Comparison of ENCODE assay signal across 1 cellular context in the genomic region with DNA sequence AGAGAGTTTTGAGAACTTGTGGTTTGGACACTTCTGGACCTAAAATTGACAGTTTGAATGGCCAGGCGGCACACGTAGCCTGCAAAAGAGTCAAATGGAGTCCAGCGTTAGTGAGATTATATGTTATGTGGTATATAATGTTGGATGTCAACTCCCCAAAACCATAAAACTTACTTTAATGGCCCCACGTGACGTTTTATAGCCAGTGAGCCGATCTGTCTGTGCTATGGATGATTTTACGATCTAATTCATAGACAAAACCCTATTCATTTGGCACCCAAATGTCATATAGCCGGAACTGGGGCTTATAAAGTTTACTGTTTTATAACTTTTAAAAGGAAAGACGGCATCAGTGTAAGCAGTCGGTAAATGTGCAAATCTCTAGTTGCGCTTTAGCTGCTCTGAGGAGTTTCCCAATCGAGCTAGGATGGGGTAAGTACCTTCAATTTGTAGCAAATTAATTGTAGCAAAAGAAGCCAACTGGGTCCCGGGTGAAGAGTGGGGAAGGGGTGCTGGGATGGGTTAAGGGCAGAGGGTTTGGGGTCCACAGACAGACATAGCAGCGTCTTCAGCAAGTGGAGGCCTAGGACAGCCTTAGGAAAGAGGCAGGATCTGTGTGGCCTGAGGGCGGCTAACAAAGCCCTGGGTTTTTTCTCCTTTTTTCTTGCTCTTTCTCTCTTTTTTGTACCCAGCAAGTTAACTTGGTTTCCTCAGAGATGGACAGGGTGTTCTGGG.
TF ChIP-seq lines count a peak whose summit lies in the region.

No MANE protein-coding gene starts in this region.

TF ChIP-seq in HEK293, 187 proteins besides CTCF, POLR2A, EP300 and RAD21 (continued from another document and continues in another):
- TF ChIP-seq, protein P1, sequence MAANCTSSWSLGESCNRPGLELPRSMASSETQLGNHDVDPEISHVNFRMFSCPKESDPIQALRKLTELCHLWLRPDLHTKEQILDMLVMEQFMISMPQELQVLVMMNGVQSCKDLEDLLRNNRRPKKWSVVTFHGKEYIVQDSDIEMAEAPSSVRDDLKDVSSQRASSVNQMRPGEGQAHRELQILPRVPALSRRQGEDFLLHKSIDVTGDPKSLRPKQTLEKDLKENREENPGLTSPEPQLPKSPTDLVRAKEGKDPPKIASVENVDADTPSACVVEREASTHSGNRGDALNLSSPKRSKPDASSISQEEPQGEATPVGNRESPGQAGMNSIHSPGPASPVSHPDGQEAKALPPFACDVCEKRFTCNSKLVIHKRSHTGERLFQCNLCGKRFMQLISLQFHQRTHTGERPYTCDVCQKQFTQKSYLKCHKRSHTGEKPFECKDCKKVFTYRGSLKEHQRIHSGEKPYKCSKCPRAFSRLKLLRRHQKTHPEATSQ (tag by site-specific recombination; IDR thresholded peaks at IDR 0.05): no peak
- TF ChIP-seq ZNF626 (tag by site-specific recombination; IDR thresholded peaks at IDR 0.05) (no peak), PRDM1 (tag by site-specific recombination; IDR thresholded peaks at IDR 0.05) (no peak), YY1 (tag by site-specific recombination; IDR thresholded peaks at IDR 0.05) (peak; percentile 37; the same call in 1 of the 2 replicates), ZBTB7A (tag by site-specific recombination; IDR thresholded peaks at IDR 0.05; ENCODE audit: low read depth) (no peak), ZNF23 (tag by site-specific recombination; IDR thresholded peaks at IDR 0.05; ENCODE audit: borderline replicate concordance) (no peak), ZNF350 (tag by site-specific recombination; IDR thresholded peaks at IDR 0.05) (no peak), ZNF416 (tag by site-specific recombination; IDR thresholded peaks at IDR 0.05) (no peak), ZNF423 (tag by site-specific recombination; IDR thresholded peaks at IDR 0.05) (no peak), ZNF768 (tag by site-specific recombination; IDR thresholded peaks at IDR 0.05) (no peak), ZNF785 (tag by site-specific recombination; IDR thresholded peaks at IDR 0.05) (no peak), GLI2 (tag by site-specific recombination; IDR thresholded peaks at IDR 0.05; ENCODE audit: borderline replicate concordance, low read depth) (peak; percentile 87), ZNF707 (tag by site-specific recombination; IDR thresholded peaks at IDR 0.05) (no peak), ZBTB20 (tag by site-specific recombination; IDR thresholded peaks at IDR 0.05) (no peak), ZNF561 (tag by site-specific recombination; IDR thresholded peaks at IDR 0.05; ENCODE audit: borderline replicate concordance) (peak; percentile 21; the same call in 1 of the 2 replicates), OSR2 (tag by site-specific recombination; IDR thresholded peaks at IDR 0.05) (peak; percentile 82), ZNF585B (tag by site-specific recombination; IDR thresholded peaks at IDR 0.05) (no peak), ZFP41 (tag by site-specific recombination; IDR thresholded peaks at IDR 0.05; ENCODE audit: borderline replicate concordance) (no peak), ZNF629 (tag by site-specific recombination; IDR thresholded peaks at IDR 0.05) (peak; percentile 72), ZNF843 (tag by site-specific recombination; IDR thresholded peaks at IDR 0.05) (peak; percentile 98), ZNF791 (tag by site-specific recombination; IDR thresholded peaks at IDR 0.05) (no peak), MYNN (tag by site-specific recombination; IDR thresholded peaks at IDR 0.05; ENCODE audit: borderline replicate concordance) (no peak; the same call in 1 of the 2 replicates), ZNF600 (tag by site-specific recombination; IDR thresholded peaks at IDR 0.05) (no peak), ZNF701 (tag by site-specific recombination; IDR thresholded peaks at IDR 0.05) (no peak), TCF7L2 (IDR thresholded peaks at IDR 0.05; ENCODE audit: borderline replicate concordance, low read depth, low read length) (peak; percentile 58; the same call in 1 of the 2 replicates), ZNF10 (tag by site-specific recombination; IDR thresholded peaks at IDR 0.05) (peak; percentile 28; the same call in 1 of the 2 replicates), ZNF324 (tag by site-specific recombination; IDR thresholded peaks at IDR 0.05) (no peak), HOXC10 (CRISPR knock-in tag; IDR thresholded peaks at IDR 0.05) (no peak), RBAK (tag by site-specific recombination; IDR thresholded peaks at IDR 0.05) (no peak), KLF16 (tag by site-specific recombination; IDR thresholded peaks at IDR 0.05) (no peak), ZNF169 (tag by site-specific recombination; IDR thresholded peaks at IDR 0.05) (no peak), ZNF501 (tag by site-specific recombination; IDR thresholded peaks at IDR 0.05) (no peak), ZBTB21 (tag by site-specific recombination; IDR thresholded peaks at IDR 0.05) (no peak; the same call in 1 of the 2 replicates), ZNF654 (tag by site-specific recombination; IDR thresholded peaks at IDR 0.05; ENCODE audit: low read depth) (peak; percentile 12; the same call in 1 of the 2 replicates), ZNF2 (tag by site-specific recombination; IDR thresholded peaks at IDR 0.05) (no peak; the same call in 1 of the 2 replicates), ZFHX2 (tag by site-specific recombination; conservative IDR thresholded peaks at IDR 0.05) (no peak), YY2 (tag by site-specific recombination; IDR thresholded peaks at IDR 0.05) (no peak), ZNF433 (tag by site-specific recombination; IDR thresholded peaks at IDR 0.05; ENCODE audit: low read depth) (no peak), EGR2 (tag by site-specific recombination; IDR thresholded peaks at IDR 0.05; ENCODE audit: low read depth) (no peak), ZNF341 (tag by site-specific recombination; IDR thresholded peaks at IDR 0.05; ENCODE audit: low read depth) (no peak; the same call in 1 of the 2 replicates), KLF9 (tag by site-specific recombination; IDR thresholded peaks at IDR 0.05; ENCODE audit: low read depth) (no peak), ZNF16 (tag by site-specific recombination; IDR thresholded peaks at IDR 0.05; ENCODE audit: low read depth) (no peak), MEIS1 (CRISPR knock-in tag; IDR thresholded peaks at IDR 0.05; ENCODE audit: borderline replicate concordance) (no peak), ZNF112 (tag by site-specific recombination; IDR thresholded peaks at IDR 0.05) (no peak), ZNF658 (tag by site-specific recombination; IDR thresholded peaks at IDR 0.05) (no peak), ZNF302 (tag by site-specific recombination; IDR thresholded peaks at IDR 0.05; ENCODE audit: low read depth) (no peak)
- TF ChIP-seq, protein P2, sequence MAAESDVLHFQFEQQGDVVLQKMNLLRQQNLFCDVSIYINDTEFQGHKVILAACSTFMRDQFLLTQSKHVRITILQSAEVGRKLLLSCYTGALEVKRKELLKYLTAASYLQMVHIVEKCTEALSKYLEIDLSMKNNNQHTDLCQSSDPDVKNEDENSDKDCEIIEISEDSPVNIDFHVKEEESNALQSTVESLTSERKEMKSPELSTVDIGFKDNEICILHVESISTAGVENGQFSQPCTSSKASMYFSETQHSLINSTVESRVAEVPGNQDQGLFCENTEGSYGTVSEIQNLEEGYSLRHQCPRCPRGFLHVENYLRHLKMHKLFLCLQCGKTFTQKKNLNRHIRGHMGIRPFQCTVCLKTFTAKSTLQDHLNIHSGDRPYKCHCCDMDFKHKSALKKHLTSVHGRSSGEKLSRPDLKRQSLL (tag by site-specific recombination; IDR thresholded peaks at IDR 0.05): no peak
- TF ChIP-seq, protein P3, sequence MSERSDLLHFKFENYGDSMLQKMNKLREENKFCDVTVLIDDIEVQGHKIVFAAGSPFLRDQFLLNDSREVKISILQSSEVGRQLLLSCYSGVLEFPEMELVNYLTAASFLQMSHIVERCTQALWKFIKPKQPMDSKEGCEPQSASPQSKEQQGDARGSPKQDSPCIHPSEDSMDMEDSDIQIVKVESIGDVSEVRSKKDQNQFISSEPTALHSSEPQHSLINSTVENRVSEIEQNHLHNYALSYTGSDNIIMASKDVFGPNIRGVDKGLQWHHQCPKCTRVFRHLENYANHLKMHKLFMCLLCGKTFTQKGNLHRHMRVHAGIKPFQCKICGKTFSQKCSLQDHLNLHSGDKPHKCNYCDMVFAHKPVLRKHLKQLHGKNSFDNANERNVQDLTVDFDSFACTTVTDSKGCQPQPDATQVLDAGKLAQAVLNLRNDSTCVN (tag by site-specific recombination; optimal IDR thresholded peaks at IDR 0.05): no peak
- TF ChIP-seq, protein P4, sequence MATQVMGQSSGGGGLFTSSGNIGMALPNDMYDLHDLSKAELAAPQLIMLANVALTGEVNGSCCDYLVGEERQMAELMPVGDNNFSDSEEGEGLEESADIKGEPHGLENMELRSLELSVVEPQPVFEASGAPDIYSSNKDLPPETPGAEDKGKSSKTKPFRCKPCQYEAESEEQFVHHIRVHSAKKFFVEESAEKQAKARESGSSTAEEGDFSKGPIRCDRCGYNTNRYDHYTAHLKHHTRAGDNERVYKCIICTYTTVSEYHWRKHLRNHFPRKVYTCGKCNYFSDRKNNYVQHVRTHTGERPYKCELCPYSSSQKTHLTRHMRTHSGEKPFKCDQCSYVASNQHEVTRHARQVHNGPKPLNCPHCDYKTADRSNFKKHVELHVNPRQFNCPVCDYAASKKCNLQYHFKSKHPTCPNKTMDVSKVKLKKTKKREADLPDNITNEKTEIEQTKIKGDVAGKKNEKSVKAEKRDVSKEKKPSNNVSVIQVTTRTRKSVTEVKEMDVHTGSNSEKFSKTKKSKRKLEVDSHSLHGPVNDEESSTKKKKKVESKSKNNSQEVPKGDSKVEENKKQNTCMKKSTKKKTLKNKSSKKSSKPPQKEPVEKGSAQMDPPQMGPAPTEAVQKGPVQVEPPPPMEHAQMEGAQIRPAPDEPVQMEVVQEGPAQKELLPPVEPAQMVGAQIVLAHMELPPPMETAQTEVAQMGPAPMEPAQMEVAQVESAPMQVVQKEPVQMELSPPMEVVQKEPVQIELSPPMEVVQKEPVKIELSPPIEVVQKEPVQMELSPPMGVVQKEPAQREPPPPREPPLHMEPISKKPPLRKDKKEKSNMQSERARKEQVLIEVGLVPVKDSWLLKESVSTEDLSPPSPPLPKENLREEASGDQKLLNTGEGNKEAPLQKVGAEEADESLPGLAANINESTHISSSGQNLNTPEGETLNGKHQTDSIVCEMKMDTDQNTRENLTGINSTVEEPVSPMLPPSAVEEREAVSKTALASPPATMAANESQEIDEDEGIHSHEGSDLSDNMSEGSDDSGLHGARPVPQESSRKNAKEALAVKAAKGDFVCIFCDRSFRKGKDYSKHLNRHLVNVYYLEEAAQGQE (tag by site-specific recombination; IDR thresholded peaks at IDR 0.05): no peak
- TF ChIP-seq, protein P5, sequence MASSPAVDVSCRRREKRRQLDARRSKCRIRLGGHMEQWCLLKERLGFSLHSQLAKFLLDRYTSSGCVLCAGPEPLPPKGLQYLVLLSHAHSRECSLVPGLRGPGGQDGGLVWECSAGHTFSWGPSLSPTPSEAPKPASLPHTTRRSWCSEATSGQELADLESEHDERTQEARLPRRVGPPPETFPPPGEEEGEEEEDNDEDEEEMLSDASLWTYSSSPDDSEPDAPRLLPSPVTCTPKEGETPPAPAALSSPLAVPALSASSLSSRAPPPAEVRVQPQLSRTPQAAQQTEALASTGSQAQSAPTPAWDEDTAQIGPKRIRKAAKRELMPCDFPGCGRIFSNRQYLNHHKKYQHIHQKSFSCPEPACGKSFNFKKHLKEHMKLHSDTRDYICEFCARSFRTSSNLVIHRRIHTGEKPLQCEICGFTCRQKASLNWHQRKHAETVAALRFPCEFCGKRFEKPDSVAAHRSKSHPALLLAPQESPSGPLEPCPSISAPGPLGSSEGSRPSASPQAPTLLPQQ (tag by site-specific recombination; IDR thresholded peaks at IDR 0.05): peak; percentile 54; the same call in 1 of the 2 replicates
- TF ChIP-seq, protein P6, sequence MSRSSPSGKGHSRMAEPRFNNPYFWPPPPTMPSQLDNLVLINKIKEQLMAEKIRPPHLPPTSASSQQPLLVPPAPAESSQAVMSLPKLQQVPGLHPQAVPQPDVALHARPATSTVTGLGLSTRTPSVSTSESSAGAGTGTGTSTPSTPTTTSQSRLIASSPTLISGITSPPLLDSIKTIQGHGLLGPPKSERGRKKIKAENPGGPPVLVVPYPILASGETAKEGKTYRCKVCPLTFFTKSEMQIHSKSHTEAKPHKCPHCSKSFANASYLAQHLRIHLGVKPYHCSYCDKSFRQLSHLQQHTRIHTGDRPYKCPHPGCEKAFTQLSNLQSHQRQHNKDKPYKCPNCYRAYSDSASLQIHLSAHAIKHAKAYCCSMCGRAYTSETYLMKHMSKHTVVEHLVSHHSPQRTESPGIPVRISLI (tag by site-specific recombination; IDR thresholded peaks at IDR 0.05): no peak
- TF ChIP-seq, protein P7, sequence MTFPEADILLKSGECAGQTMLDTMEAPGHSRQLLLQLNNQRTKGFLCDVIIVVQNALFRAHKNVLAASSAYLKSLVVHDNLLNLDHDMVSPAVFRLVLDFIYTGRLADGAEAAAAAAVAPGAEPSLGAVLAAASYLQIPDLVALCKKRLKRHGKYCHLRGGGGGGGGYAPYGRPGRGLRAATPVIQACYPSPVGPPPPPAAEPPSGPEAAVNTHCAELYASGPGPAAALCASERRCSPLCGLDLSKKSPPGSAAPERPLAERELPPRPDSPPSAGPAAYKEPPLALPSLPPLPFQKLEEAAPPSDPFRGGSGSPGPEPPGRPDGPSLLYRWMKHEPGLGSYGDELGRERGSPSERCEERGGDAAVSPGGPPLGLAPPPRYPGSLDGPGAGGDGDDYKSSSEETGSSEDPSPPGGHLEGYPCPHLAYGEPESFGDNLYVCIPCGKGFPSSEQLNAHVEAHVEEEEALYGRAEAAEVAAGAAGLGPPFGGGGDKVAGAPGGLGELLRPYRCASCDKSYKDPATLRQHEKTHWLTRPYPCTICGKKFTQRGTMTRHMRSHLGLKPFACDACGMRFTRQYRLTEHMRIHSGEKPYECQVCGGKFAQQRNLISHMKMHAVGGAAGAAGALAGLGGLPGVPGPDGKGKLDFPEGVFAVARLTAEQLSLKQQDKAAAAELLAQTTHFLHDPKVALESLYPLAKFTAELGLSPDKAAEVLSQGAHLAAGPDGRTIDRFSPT (tag by site-specific recombination; IDR thresholded peaks at IDR 0.05): no peak
- TF ChIP-seq, protein P8, sequence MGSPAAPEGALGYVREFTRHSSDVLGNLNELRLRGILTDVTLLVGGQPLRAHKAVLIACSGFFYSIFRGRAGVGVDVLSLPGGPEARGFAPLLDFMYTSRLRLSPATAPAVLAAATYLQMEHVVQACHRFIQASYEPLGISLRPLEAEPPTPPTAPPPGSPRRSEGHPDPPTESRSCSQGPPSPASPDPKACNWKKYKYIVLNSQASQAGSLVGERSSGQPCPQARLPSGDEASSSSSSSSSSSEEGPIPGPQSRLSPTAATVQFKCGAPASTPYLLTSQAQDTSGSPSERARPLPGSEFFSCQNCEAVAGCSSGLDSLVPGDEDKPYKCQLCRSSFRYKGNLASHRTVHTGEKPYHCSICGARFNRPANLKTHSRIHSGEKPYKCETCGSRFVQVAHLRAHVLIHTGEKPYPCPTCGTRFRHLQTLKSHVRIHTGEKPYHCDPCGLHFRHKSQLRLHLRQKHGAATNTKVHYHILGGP (tag by site-specific recombination; IDR thresholded peaks at IDR 0.05): no peak
- TF ChIP-seq, protein P9, sequence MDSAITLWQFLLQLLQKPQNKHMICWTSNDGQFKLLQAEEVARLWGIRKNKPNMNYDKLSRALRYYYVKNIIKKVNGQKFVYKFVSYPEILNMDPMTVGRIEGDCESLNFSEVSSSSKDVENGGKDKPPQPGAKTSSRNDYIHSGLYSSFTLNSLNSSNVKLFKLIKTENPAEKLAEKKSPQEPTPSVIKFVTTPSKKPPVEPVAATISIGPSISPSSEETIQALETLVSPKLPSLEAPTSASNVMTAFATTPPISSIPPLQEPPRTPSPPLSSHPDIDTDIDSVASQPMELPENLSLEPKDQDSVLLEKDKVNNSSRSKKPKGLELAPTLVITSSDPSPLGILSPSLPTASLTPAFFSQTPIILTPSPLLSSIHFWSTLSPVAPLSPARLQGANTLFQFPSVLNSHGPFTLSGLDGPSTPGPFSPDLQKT (IDR thresholded peaks at IDR 0.05; ENCODE audit: borderline replicate concordance, low read depth, low read length): no peak
